7 cellular contexts compared by ENCODE assay signal in genomic region chrX:49838374-49838773, GRCh38. TPM values are rescaled to one million over a fixed set of nuclear protein-coding genes. Genes with fewer than 3 reads are reported as not detected.
DNase-seq lines count a peak whose midpoint lies in the region; ATAC-seq and TF ChIP-seq lines count a peak whose summit lies in the region.

No MANE protein-coding gene starts in this region.

- H3K36me3 Mint-ChIP-seq in nephron (ENCODE audit: low read depth): no peaks in the 10 kb centered on the region
- H3K36me3 Mint-ChIP-seq in CD8-positive, alpha-beta T cell: no peaks in the 10 kb centered on the region
- no peaks in the 10 kb centered on the region for H3K36me3 Mint-ChIP-seq in stimulated activated effector memory CD8-positive, alpha-beta T cell treated with anti-CD3 and anti-CD28 coated beads, Interleukin-12 subunit alpha, Interleukin-12 subunit beta, amount 100 ng/mL, for 72 hours

- H3K9me2 ChIP-seq in DOHH2 (replicated peaks; ENCODE audit: control insufficient read depth, low read length): no peaks in the 10 kb centered on the region

- no peak overlapping the region for H3K4me2 ChIP-seq in DOHH2 (ENCODE audit: low read length)

- no peaks in the 10 kb centered on the region; the same call in 1 of the 2 replicates for H3K27me3 ChIP-seq in DOHH2 (ENCODE audit: control insufficient read depth, low read length)
- no peaks in the 10 kb centered on the region for H3K27me3 ChIP-seq in CD8-positive, alpha-beta T cell (ENCODE audit: insufficient read depth, low read length)

- POLR2A ChIA-PET in CD8-positive, alpha-beta T cell (lab: Charles Lee): no interaction called here

- H3K4me1 ChIP-seq in DOHH2 (ENCODE audit: control insufficient read depth, low read length): no peaks in the 10 kb centered on the region
- H3K4me1 ChIP-seq in CD8-positive, alpha-beta T cell (ENCODE audit: insufficient read depth, low read length): no peaks in the 10 kb centered on the region

- CTCF ChIA-PET in CD8-positive, alpha-beta T cell (lab: Charles Lee): interaction anchor here (0.5 kb wide), 1 partner anchor 93 kb away, joined by 5 read pairs; no protein-coding TSS in a partner anchor

- H4K20me1 ChIP-seq in DOHH2 (ENCODE audit: control insufficient read depth, insufficient read depth, low read depth, low read length): no peaks in the 10 kb centered on the region

- no peaks in the 10 kb centered on the region for H3K36me3 ChIP-seq in DOHH2 (ENCODE audit: control insufficient read depth, low read length)
- H3K36me3 ChIP-seq in CD8-positive, alpha-beta T cell (ENCODE audit: insufficient read depth, low read length): no peaks in the 10 kb centered on the region

- DNase-seq in NCI-H2029 (lab: John Stamatoyannopoulos, UW) (peak; percentile 8), cardiac fibroblast (ENCODE audit: low read depth in 2 of 2) (peak; percentile 24 to 28)
- no peak for DNase-seq in CD8-positive, alpha-beta T cell
- no peak for DNase-seq in stimulated activated effector memory CD8-positive, alpha-beta T cell treated with anti-CD3 and anti-CD28 coated beads, Interleukin-12 subunit alpha, Interleukin-12 subunit beta, amount 100 ng/mL, for 72 hours (ENCODE audit: low spot score in 2 of 2)

- no peaks in the 10 kb centered on the region for H3K9me3 Mint-ChIP-seq in nephron
- no peaks in the 10 kb centered on the region for H3K9me3 Mint-ChIP-seq in CD8-positive, alpha-beta T cell
- no peaks in the 10 kb centered on the region for H3K9me3 Mint-ChIP-seq in stimulated activated effector memory CD8-positive, alpha-beta T cell treated with anti-CD3 and anti-CD28 coated beads, Interleukin-12 subunit alpha, Interleukin-12 subunit beta, amount 100 ng/mL, for 72 hours

- no peaks in the 10 kb centered on the region for H3K79me2 ChIP-seq in DOHH2 (ENCODE audit: control insufficient read depth, low read length)

- no peak overlapping the region for H3K4me3 Mint-ChIP-seq in nephron
- H3K4me3 Mint-ChIP-seq in CD8-positive, alpha-beta T cell: no peak overlapping the region
- H3K4me3 Mint-ChIP-seq in stimulated activated effector memory CD8-positive, alpha-beta T cell treated with anti-CD3 and anti-CD28 coated beads, Interleukin-12 subunit alpha, Interleukin-12 subunit beta, amount 100 ng/mL, for 72 hours: no peak overlapping the region

- H3F3A ChIP-seq in DOHH2 (ENCODE audit: control insufficient read depth, insufficient read depth): no peaks in the 10 kb centered on the region

- peak; percentile 53 for TF ChIP-seq CTCF in DOHH2 (IDR thresholded peaks at IDR 0.05; ENCODE audit: low read depth, low read length, poor library complexity, severe bottlenecking)
- peak; percentile 46 for TF ChIP-seq CTCF in cardiac fibroblast (IDR thresholded peaks at IDR 0.05; ENCODE audit: low read depth, low read length)
- peak; percentile 63 to 66 (median 63) for TF ChIP-seq CTCF in nephron (IDR thresholded peaks at IDR 0.05; ENCODE audit: unreplicated experiment in 3 of 3)
- no peak for TF ChIP-seq CTCF in CD8-positive, alpha-beta T cell (IDR thresholded peaks at IDR 0.05)

- H3K27ac Mint-ChIP-seq in nephron: peak overlapping the region in 2 of 3 experiments; percentile 19 to 54
- no peak overlapping the region for H3K27ac Mint-ChIP-seq in CD8-positive, alpha-beta T cell
- no peak overlapping the region for H3K27ac Mint-ChIP-seq in stimulated activated effector memory CD8-positive, alpha-beta T cell treated with anti-CD3 and anti-CD28 coated beads, Interleukin-12 subunit alpha, Interleukin-12 subunit beta, amount 100 ng/mL, for 72 hours

- H3K4me1 Mint-ChIP-seq in nephron: no peaks in the 10 kb centered on the region
- no peaks in the 10 kb centered on the region for H3K4me1 Mint-ChIP-seq in CD8-positive, alpha-beta T cell (ENCODE audit: low read depth)
- H3K4me1 Mint-ChIP-seq in stimulated activated effector memory CD8-positive, alpha-beta T cell treated with anti-CD3 and anti-CD28 coated beads, Interleukin-12 subunit alpha, Interleukin-12 subunit beta, amount 100 ng/mL, for 72 hours: no peaks in the 10 kb centered on the region

- H3K27ac ChIP-seq in DOHH2 (ENCODE audit: low read depth, low read length): no peak overlapping the region
- no peak overlapping the region for H3K27ac ChIP-seq in CD8-positive, alpha-beta T cell (ENCODE audit: low read depth, low read length)

- no peaks in the 10 kb centered on the region for H3K9me3 ChIP-seq in DOHH2 (ENCODE audit: control insufficient read depth, insufficient read depth, low read length)
- H3K9me3 ChIP-seq in CD8-positive, alpha-beta T cell (ENCODE audit: low read length): no peaks in the 10 kb centered on the region

- intact Hi-C loops in CD8-positive, alpha-beta T cell (cut with DNase I, micrococcal nuclease): no loop called here

- H3K4me3 ChIP-seq in DOHH2 (ENCODE audit: low read length): no peak overlapping the region
- no peak overlapping the region for H3K4me3 ChIP-seq in cardiac fibroblast (replicated peaks in 1 of 2; ENCODE audit: low read depth in 2 of 2, low read length in 2 of 2)
- no peak overlapping the region for H3K4me3 ChIP-seq in CD8-positive, alpha-beta T cell (ENCODE audit: low read depth, low read length)

- ATAC-seq in GM19324 (IDR thresholded peaks at IDR 0.05; ENCODE audit: low FRiP score, unreplicated experiment): peak; percentile 61
- ATAC-seq in CD8-positive, alpha-beta T cell: no peak
- ATAC-seq in stimulated activated effector memory CD8-positive, alpha-beta T cell treated with anti-CD3 and anti-CD28 coated beads, Interleukin-12 subunit alpha, Interleukin-12 subunit beta, amount 100 ng/mL, for 72 hours: no peak

- H3K27me3 Mint-ChIP-seq in nephron (ENCODE audit: low read depth): no peaks in the 10 kb centered on the region
- peaks cover 2% of the 10 kb centered on the region for H3K27me3 Mint-ChIP-seq in CD8-positive, alpha-beta T cell (ENCODE audit: low read depth)

RNA-seq across cellular contexts. Expression of gene PAGE4, which starts 9.3 kb away (rescaled TPM):
- total RNA-seq in CD8-positive, alpha-beta T cell: not detected

RNA-seq across cellular contexts. Expression of gene USP27X, which starts 40.9 kb away (rescaled TPM):
- 1 to 10 TPM; 2.6 to 2.7 TPM for total RNA-seq in CD8-positive, alpha-beta T cell

Comparison
In these comparisons a context has a peak if more than half of its experiments do, and no peak if none do; other contexts are left out.
1. DNase-seq: peak in NCI-H2029 (single experiment) and cardiac fibroblast (2 of 2); none in CD8-positive, alpha-beta T cell (0 of 7) and stimulated activated effector memory CD8-positive, alpha-beta T cell treated with anti-CD3 and anti-CD28 coated beads, Interleukin-12 subunit alpha, Interleukin-12 subunit beta, amount 100 ng/mL, for 72 hours (0 of 2).
2. H3K27ac Mint-ChIP-seq: peak in nephron (2 of 3); none in CD8-positive, alpha-beta T cell (single experiment) and stimulated activated effector memory CD8-positive, alpha-beta T cell treated with anti-CD3 and anti-CD28 coated beads, Interleukin-12 subunit alpha, Interleukin-12 subunit beta, amount 100 ng/mL, for 72 hours (single experiment).